8 cellular contexts compared by ENCODE assay signal in the genomic region with DNA sequence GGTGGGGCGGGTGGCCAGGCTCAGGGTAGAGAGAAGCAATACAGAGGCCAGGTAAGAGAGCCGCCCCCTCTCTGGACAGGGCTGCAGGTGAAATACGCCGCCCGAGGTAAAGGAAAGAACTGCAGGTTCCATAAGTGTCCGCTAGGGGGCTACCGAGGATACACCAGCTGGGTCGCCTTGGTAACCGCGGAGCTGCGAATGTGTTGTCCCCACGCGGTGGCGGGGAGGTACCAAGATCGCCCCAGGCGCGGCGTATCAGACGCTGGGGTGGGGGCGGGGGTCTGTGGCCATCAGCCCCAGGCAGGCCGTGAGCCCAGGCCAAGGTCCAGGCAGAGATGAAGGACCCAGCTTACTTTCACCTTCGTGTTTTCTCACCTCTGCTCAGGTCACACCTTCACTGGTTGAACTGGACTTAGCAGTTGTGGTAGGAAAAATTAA. TPM values are rescaled to one million over a fixed set of nuclear protein-coding genes. Genes with fewer than 3 reads are reported as not detected.
DNase-seq lines count a peak whose midpoint lies in the region; ATAC-seq and TF ChIP-seq lines count a peak whose summit lies in the region.

No MANE protein-coding gene starts in this region.

- peak overlapping the region; percentile 22; the same call in 1 of the 2 replicates for H3K4me3 ChIP-seq in HUES64 (ENCODE audit: low read length)

- peaks cover 0 to 9% of the 10 kb centered on the region in 2 donors for H3K27me3 Mint-ChIP-seq in effector memory CD8-positive, alpha-beta T cell
- H3K27me3 Mint-ChIP-seq in mesothelial cell of epicardium (ENCODE audit: low read depth) = no peaks in the 10 kb centered on the region

- H3K27ac Mint-ChIP-seq in effector memory CD8-positive, alpha-beta T cell = peak overlapping the region; percentile 91 to 94
- peak overlapping the region; percentile 16 for H3K27ac Mint-ChIP-seq in mesothelial cell of epicardium

- H3K4me1 Mint-ChIP-seq in effector memory CD8-positive, alpha-beta T cell (ENCODE audit: low read depth in 2 of 2) = peaks cover 8 to 9% of the 10 kb centered on the region in 2 donors
- peaks cover 11% of the 10 kb centered on the region for H3K4me1 Mint-ChIP-seq in mesothelial cell of epicardium

- DNase-seq in C1 segment of cervical spinal cord (lab: John Stamatoyannopoulos, UW) (peak in 12 of 14 donors; percentile 15 to 68 (median 38)), NOMO-1 treated with DMSO at 0.1 percent for 48 hours (lab: John Stamatoyannopoulos, UW; ENCODE audit: unreplicated experiment) (peak; percentile 77), mesothelial cell of epicardium (ENCODE audit: low spot score in 2 of 2, unreplicated experiment in 2 of 2) (peak; percentile 80 to 85)
- DNase-seq in activated CD8-positive, alpha-beta memory T cell treated with anti-CD3 and anti-CD28 coated beads for 4 hours (ENCODE audit: low read depth in 2 of 2) = peak; percentile 69 to 75
- peak; percentile 88 to 89 (median 88) for DNase-seq in effector memory CD8-positive, alpha-beta T cell
- peak; percentile 73 to 74 for DNase-seq in stimulated activated CD8-positive, alpha-beta memory T cell treated with anti-CD3 and anti-CD28 coated beads, Interleukin-15, amount 100 ng/mL, for 48 hours (ENCODE audit: low read depth in 2 of 2)

- H3K36me3 ChIP-seq in HUES64 (ENCODE audit: insufficient read depth, low read length) = no peaks in the 10 kb centered on the region

- peaks cover 8% of the 10 kb centered on the region for H3K27me3 ChIP-seq in HUES64 (ENCODE audit: insufficient read depth, low read length)

- H3K36me3 Mint-ChIP-seq in effector memory CD8-positive, alpha-beta T cell (ENCODE audit: insufficient read depth) = peaks cover 7% of the 10 kb centered on the region
- H3K36me3 Mint-ChIP-seq in mesothelial cell of epicardium = no peaks in the 10 kb centered on the region

- no peaks in the 10 kb centered on the region for H3K9me3 ChIP-seq in HUES64 (ENCODE audit: insufficient read depth, low read depth, low read length)

- WGBS in HUES64 = 3% methylated on average over 22 of the region's 22 CpGs

- peak; percentile 77 for ATAC-seq in GM19397 (IDR thresholded peaks at IDR 0.05; ENCODE audit: unreplicated experiment)
- peak; percentile 98 for ATAC-seq in effector memory CD8-positive, alpha-beta T cell (replicated peaks)

- H3K27ac ChIP-seq in HUES64 (ENCODE audit: low read depth, low read length) = no peak overlapping the region

- H3K4me3 Mint-ChIP-seq in effector memory CD8-positive, alpha-beta T cell = peak overlapping the region; percentile 67 to 68
- peak overlapping the region; percentile 30 for H3K4me3 Mint-ChIP-seq in mesothelial cell of epicardium

- H3K4me1 ChIP-seq in HUES64 (ENCODE audit: insufficient read depth, low read length) = no peaks in the 10 kb centered on the region

- peak; percentile 99 for TF ChIP-seq CTCF in mesothelial cell of epicardium (IDR thresholded peaks at IDR 0.05; ENCODE audit: unreplicated experiment)

- H3K9me3 Mint-ChIP-seq in effector memory CD8-positive, alpha-beta T cell = no peaks in the 10 kb centered on the region
- H3K9me3 Mint-ChIP-seq in mesothelial cell of epicardium = no peaks in the 10 kb centered on the region

- H3K9ac ChIP-seq in HUES64 (ENCODE audit: low read depth, low read length) = no peak overlapping the region

RNA-seq across cellular contexts. Expression of a gene that starts 18.4 kb away (rescaled TPM):
- 17.3 TPM for polyA plus RNA-seq in HUES64 (2013, experiment 1 of 2)
- 22.2 TPM for polyA plus RNA-seq in HUES64 (2013, experiment 2 of 2)
- total RNA-seq in mesothelial cell of epicardium = 40.3 to 45.2 TPM (median 41.6 TPM) in 3 replicates

Comparison
In these comparisons a context has a peak if more than half of its experiments do, and no peak if none do; other contexts are left out.
1. DNase-seq: peak in every context shown above with its lines; median percentile 88 in effector memory CD8-positive, alpha-beta T cell; 82 in mesothelial cell of epicardium; 77 in NOMO-1 treated with DMSO at 0.1 percent for 48 hours; 74 in stimulated activated CD8-positive, alpha-beta memory T cell treated with anti-CD3 and anti-CD28 coated beads, Interleukin-15, amount 100 ng/mL, for 48 hours; 72 in activated CD8-positive, alpha-beta memory T cell treated with anti-CD3 and anti-CD28 coated beads for 4 hours; 38 in C1 segment of cervical spinal cord.